24 cellular contexts compared by ENCODE assay signal in the genomic region with DNA sequence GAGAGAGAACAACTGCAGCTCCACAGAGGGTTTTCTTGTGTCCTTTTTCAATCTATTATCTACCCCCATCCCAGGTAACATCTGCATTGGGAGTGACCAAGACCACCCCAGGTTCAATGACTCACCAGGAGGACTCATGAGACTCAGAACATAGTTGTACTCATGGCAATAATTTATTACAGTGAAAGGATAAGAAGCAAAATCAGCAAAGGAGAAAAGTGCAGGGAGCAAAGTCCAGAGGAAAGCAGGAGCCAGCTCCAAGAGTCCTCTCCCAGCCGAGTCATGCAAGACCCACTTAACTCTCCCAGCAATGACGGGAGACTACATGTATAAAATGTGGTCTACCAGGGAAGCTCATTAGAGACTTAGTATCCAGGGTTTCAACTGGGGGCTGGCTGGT.
DNase-seq lines count a peak whose midpoint lies in the region; ATAC-seq and TF ChIP-seq lines count a peak whose summit lies in the region.
"Had no signal": no experiment of that assay in that cellular context is flagged by ENCODE, and none has a peak within 500 bp of the region (broad histone marks: within the 10 kb centered on the region; RNA-seq: fewer than 3 reads in every experiment).

No MANE protein-coding gene starts in this region.

- DNase-seq in ELR (ENCODE audit: low read depth) (peak; percentile 64), HuH-7 (ENCODE audit: low spot score) (peak; percentile 34), left kidney (ENCODE audit: low read depth, low spot score) (peak; percentile 45), left lobe of liver (ENCODE audit: low spot score) (no peak), PC-9 (no peak)
- DNase-seq: activated T-cell treated with anti-CD3 and anti-CD28 coated beads, Interleukin-2, amount 50 U/mL, for 72 hours; central memory CD4-positive, alpha-beta T cell; dorsolateral prefrontal cortex; glutamatergic neuron; MG63; NCI-H1436; OCI-M1; SHP77 treated with DMSO at 0.1 percent for 48 hours; stimulated activated CD8-positive, alpha-beta memory T cell treated with anti-CD3 and anti-CD28 coated beads, Interleukin-4, amount 100 ng/mL, for 48 hours had no signal

- no peak overlapping the region for H3K27ac ChIP-seq in PC-9
- H3K27ac ChIP-seq: ascending aorta, C4-2B, dorsolateral prefrontal cortex, tibial nerve had no signal

- H3K9me3 ChIP-seq in PC-9 (ENCODE audit: insufficient read depth, low read depth): no peaks in the 10 kb centered on the region
- H3K9me3 ChIP-seq: ascending aorta, HAP-1, MG63, tibial nerve had no signal

- H3K36me3 Mint-ChIP-seq in activated T-helper 17 cell treated with anti-CD3 and anti-CD28 coated beads, Interleukin-2, amount 50 U/mL, for 72 hours (ENCODE audit: low read depth): no peaks in the 10 kb centered on the region
- H3K36me3 Mint-ChIP-seq: memory B cell had no signal

- H3K4me3 Mint-ChIP-seq in activated T-helper 17 cell treated with anti-CD3 and anti-CD28 coated beads, Interleukin-2, amount 50 U/mL, for 72 hours: no peak overlapping the region
- H3K4me3 Mint-ChIP-seq: activated naive CD4-positive, alpha-beta T cell treated with anti-CD3 and anti-CD28 coated beads, Interleukin-2, amount 50 U/mL, for 24 hours; activated T-cell treated with anti-CD3 and anti-CD28 coated beads, Interleukin-2, amount 50 U/mL, for 72 hours; memory B cell had no signal

- H3K27me3 ChIP-seq in PC-9 (ENCODE audit: insufficient read depth, low read depth): no peaks in the 10 kb centered on the region
- H3K27me3 ChIP-seq: ascending aorta, MG63, tibial nerve had no signal

- H3K79me2 ChIP-seq in PC-9 (ENCODE audit: low read depth): no peaks in the 10 kb centered on the region

- no peak for ATAC-seq in activated T-helper 17 cell treated with anti-CD3 and anti-CD28 coated beads, Interleukin-2, amount 50 U/mL, for 72 hours (replicated peaks)
- ATAC-seq in left lobe of liver (no peak), GM21367 (IDR thresholded peaks at IDR 0.05; ENCODE audit: unreplicated experiment) (no peak), HG03565 (IDR thresholded peaks at IDR 0.05; ENCODE audit: unreplicated experiment) (no peak)
- ATAC-seq: activated CD4-positive, CD25-positive, alpha-beta regulatory T cell treated with anti-CD3 and anti-CD28 coated beads, Interleukin-2, amount 50 U/mL, for 24 hours; activated T-cell treated with anti-CD3 and anti-CD28 coated beads, Interleukin-2, amount 50 U/mL, for 72 hours had no signal

- CTCF ChIA-PET in PC-9 (lab: Charles Lee): no interaction called here

- no peak overlapping the region for H2AFZ ChIP-seq in PC-9

- H3K4me1 Mint-ChIP-seq in activated T-helper 17 cell treated with anti-CD3 and anti-CD28 coated beads, Interleukin-2, amount 50 U/mL, for 72 hours: peaks cover 32% of the 10 kb centered on the region

- no peaks in the 10 kb centered on the region for H3K9me2 ChIP-seq in PC-9 (ENCODE audit: insufficient read depth)

- H3F3A ChIP-seq in PC-9 (ENCODE audit: insufficient read depth, low read depth): no peaks in the 10 kb centered on the region

- H3K9me3 Mint-ChIP-seq in activated T-helper 17 cell treated with anti-CD3 and anti-CD28 coated beads, Interleukin-2, amount 50 U/mL, for 72 hours: no peaks in the 10 kb centered on the region
- H3K9me3 Mint-ChIP-seq: activated naive CD4-positive, alpha-beta T cell treated with anti-CD3 and anti-CD28 coated beads, Interleukin-2, amount 50 U/mL, for 24 hours; activated T-cell treated with anti-CD3 and anti-CD28 coated beads, Interleukin-2, amount 50 U/mL, for 72 hours; memory B cell had no signal

- peaks cover 4% of the 10 kb centered on the region; the same call in 1 of the 2 replicates for H3K4me1 ChIP-seq in PC-9 (replicated peaks; ENCODE audit: insufficient read depth)
- H3K4me1 ChIP-seq: ascending aorta, HAP-1, tibial nerve had no signal

- peak overlapping the region; percentile 57 for H3K27ac Mint-ChIP-seq in activated T-helper 17 cell treated with anti-CD3 and anti-CD28 coated beads, Interleukin-2, amount 50 U/mL, for 72 hours
- H3K27ac Mint-ChIP-seq: activated naive CD4-positive, alpha-beta T cell treated with anti-CD3 and anti-CD28 coated beads, Interleukin-2, amount 50 U/mL, for 24 hours; activated T-cell treated with anti-CD3 and anti-CD28 coated beads, Interleukin-2, amount 50 U/mL, for 72 hours; memory B cell had no signal

- no peaks in the 10 kb centered on the region for H4K20me1 ChIP-seq in PC-9 (ENCODE audit: insufficient read depth)

- no TSS peak for BruUV-seq in PC-9 (replicated peaks; lab: Mats Ljungman, UMichigan)

- no peaks in the 10 kb centered on the region for H3K36me3 ChIP-seq in PC-9 (ENCODE audit: low read depth)
- H3K36me3 ChIP-seq: ascending aorta, HAP-1, MG63, tibial nerve had no signal

- intact Hi-C loops in PC-9 (cut with micrococcal nuclease; ENCODE audit: unreplicated experiment): loop anchor here (10.0 kb wide), 1 partner anchor 93 kb away; no protein-coding TSS in a partner anchor

- POLR2A ChIA-PET in PC-9 (lab: Charles Lee; ENCODE audit: unreplicated experiment): interaction anchor here (0.7 kb wide), 1 partner anchor 198 kb away, joined by 12 read pairs; no protein-coding TSS in a partner anchor

- no peak overlapping the region for H3K4me3 ChIP-seq in PC-9
- H3K4me3 ChIP-seq: ascending aorta, dorsolateral prefrontal cortex, HAP-1, MG63, tibial nerve had no signal

- no peak for TF ChIP-seq CTCF in PC-9 (conservative IDR thresholded peaks at IDR 0.05)

- no peaks in the 10 kb centered on the region for H3K27me3 Mint-ChIP-seq in activated T-helper 17 cell treated with anti-CD3 and anti-CD28 coated beads, Interleukin-2, amount 50 U/mL, for 72 hours
- H3K27me3 Mint-ChIP-seq: activated naive CD4-positive, alpha-beta T cell treated with anti-CD3 and anti-CD28 coated beads, Interleukin-2, amount 50 U/mL, for 24 hours had no signal

- no peak overlapping the region for H3K4me2 ChIP-seq in PC-9

Comparison
In these comparisons a context has a peak if more than half of its experiments do, and no peak if none do; other contexts are left out.
1. DNase-seq: peak in ELR (single experiment), HuH-7 (single experiment) and left kidney (single experiment); none in left lobe of liver (single experiment) and PC-9 (0 of 2).